ENCODE assay signal across 25 cellular contexts in the genomic region with DNA sequence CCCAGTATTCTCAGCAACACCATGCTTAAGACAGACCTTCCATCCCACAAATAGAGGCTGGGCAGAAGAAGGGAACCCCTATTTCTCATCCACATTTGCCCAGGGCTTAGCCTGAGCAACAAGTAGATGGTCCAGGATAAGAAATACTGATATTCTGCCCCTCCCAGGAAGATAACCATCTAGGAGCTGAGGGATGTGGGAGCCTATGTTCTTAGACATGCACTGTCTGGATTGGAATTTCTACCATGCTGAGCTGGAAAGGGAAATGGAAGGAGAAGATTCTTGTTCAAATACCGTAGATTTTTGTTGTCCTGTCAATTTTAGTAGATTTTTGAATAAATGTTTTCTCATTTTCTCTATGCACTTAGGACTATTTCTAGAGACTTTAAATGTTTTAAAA.
"Had no signal": no experiment of that assay in that cellular context is flagged by ENCODE, and none has a peak within 500 bp of the region (broad histone marks: within the 10 kb centered on the region; RNA-seq: fewer than 3 reads in every experiment).

No MANE protein-coding gene starts in this region.

- H3K9me3 ChIP-seq: SJCRH30 had no signal

- FAIRE-seq: HTR-8/SVneo, K562 had no signal

- H3K9ac ChIP-seq: KMS-11 had no signal

- H3K4me3 ChIP-seq: K562, SJCRH30 had no signal

- H3K4me1 Mint-ChIP-seq: IgD-negative memory B cell had no signal

- ATAC-seq: K562, Panc1, PC-3, Right ventricle myocardium inferior, SK-N-SH treated with all-trans-retinoic acid at 6 μM for 48 hours had no signal

- H3K27me3 Mint-ChIP-seq: IgD-negative memory B cell had no signal

- DNase-seq: Kasumi-1, MM.1S, NCI-H1092 treated with DMSO at 0.1 percent for 48 hours, NCI-H1436, NCI-H187, NCI-H2029, NCI-H2081 treated with DMSO at 0.1 percent for 48 hours, NCI-H2171, NCI-H226, NCI-H446, NCI-H510A, NCI-H524 treated with DMSO at 0.1 percent for 48 hours, NCI-H774, PC-3, SHP77 treated with DMSO at 0.1 percent for 48 hours, SJCRH30 had no signal

- H3K4me3 Mint-ChIP-seq: IgD-negative memory B cell had no signal

- H3K27ac Mint-ChIP-seq: IgD-negative memory B cell had no signal

- H3K4me1 ChIP-seq: SJCRH30 had no signal

- H3K27me3 ChIP-seq: SJCRH30 had no signal

- H3K27ac ChIP-seq: HL-60, KMS-11, RWPE1, SJCRH30 had no signal

- H3K4me2 ChIP-seq: KMS-11 had no signal

- H3K36me3 Mint-ChIP-seq: IgD-negative memory B cell had no signal

- H3K36me3 ChIP-seq: SJCRH30 had no signal
